In the genomic region with DNA sequence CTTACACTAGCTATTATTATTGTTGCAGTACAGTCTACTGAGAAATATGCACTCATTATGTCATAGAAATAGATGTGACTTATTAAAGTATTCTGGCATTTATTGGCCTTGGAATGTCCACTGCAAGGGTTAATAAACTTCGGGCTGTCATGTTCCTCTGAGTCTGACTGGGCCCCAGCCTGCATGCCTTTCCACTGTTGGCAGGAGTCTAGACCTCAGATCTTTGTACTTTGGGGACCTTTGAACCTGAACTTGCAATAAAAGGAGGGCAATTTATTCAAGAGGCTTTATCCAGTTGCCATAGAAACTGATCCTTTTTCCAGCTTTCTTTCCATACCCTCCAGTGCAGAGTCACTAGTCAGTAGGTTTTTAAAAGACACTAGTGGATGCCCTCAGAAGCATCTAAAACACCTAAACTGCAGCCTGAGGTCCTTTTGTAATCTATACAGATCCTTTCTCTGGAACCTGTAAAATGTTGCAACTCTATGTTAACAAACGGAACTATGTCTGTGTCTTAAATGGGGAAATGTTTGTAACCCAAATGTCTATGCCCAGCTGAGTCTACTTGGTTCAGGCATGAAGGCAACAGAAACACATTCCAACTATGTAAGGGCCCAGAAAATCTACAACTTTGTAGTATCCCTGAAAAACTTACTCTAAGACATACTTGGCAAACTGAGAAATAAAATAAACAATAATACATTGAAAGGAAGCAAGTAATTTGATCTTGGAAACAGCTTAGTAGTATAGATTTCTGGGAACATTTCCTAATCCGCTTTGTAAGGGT, we compare ENCODE assay signal across 11 cellular contexts. TPM values are rescaled to one million over a fixed set of nuclear protein-coding genes. Genes with fewer than 3 reads are reported as not detected.
DNase-seq lines count a peak whose midpoint lies in the region; ATAC-seq, FAIRE-seq and TF ChIP-seq lines count a peak whose summit lies in the region.
"Had no signal": no experiment of that assay in that cellular context is flagged by ENCODE, and none has a peak within 500 bp of the region (broad histone marks: within the 10 kb centered on the region; RNA-seq: fewer than 3 reads in every experiment).

No MANE protein-coding gene starts in this region.

- TF ChIP-seq CTCF in AG04450 (IDR thresholded peaks at IDR 0.05; ENCODE audit: low read depth, low read length) (no peak), cardiac fibroblast (IDR thresholded peaks at IDR 0.05; ENCODE audit: low read depth, low read length) (no peak), mesothelial cell of epicardium (IDR thresholded peaks at IDR 0.05; ENCODE audit: unreplicated experiment) (no peak)

- no peaks in the 10 kb centered on the region for H3K36me3 Mint-ChIP-seq in mesothelial cell of epicardium

- H3K27me3 ChIP-seq in AG04450 (ENCODE audit: control insufficient read depth, insufficient read depth, low read length): no peaks in the 10 kb centered on the region

- ATAC-seq in HG02840 (IDR thresholded peaks at IDR 0.05; ENCODE audit: low FRiP score, unreplicated experiment): no peak
- ATAC-seq: effector memory CD8-positive, alpha-beta T cell had no signal

- H3K4me3 ChIP-seq in AG04450 (ENCODE audit: low read depth, low read length) (no peak overlapping the region), cardiac fibroblast (replicated peaks in 1 of 2; ENCODE audit: low read depth in 2 of 2, low read length in 2 of 2) (no peak overlapping the region)
- H3K4me3 ChIP-seq: lung had no signal

- H3K4me1 Mint-ChIP-seq in mesothelial cell of epicardium: peaks cover 29% of the 10 kb centered on the region

- no peak overlapping the region for H3K27ac ChIP-seq in AG04450 (ENCODE audit: low read depth, low read length)

- no peaks in the 10 kb centered on the region for H3K27me3 Mint-ChIP-seq in mesothelial cell of epicardium (ENCODE audit: low read depth)

- H3K4me3 Mint-ChIP-seq in mesothelial cell of epicardium: no peak overlapping the region
- H3K4me3 Mint-ChIP-seq: effector memory CD8-positive, alpha-beta T cell had no signal

- peak; percentile 21 for DNase-seq in AG04450 (ENCODE audit: low read depth, low spot score)
- peak; percentile 8 for DNase-seq in HTR-8/SVneo (ENCODE audit: insufficient read length, low spot score)
- peak; percentile 48 to 68 for DNase-seq in cardiac fibroblast (ENCODE audit: low read depth in 2 of 2)
- DNase-seq in mesothelial cell of epicardium (ENCODE audit: low spot score in 2 of 2, unreplicated experiment in 2 of 2): no peak
- no peak for DNase-seq in COR-L47 (lab: John Stamatoyannopoulos, UW)
- no peak for DNase-seq in NCI-H2081 treated with DMSO at 0.1 percent for 48 hours (lab: John Stamatoyannopoulos, UW)
- no peak for DNase-seq in GM19240 (ENCODE audit: insufficient read length, low spot score)
- DNase-seq: effector memory CD8-positive, alpha-beta T cell had no signal

- H3K27ac Mint-ChIP-seq in mesothelial cell of epicardium: peak overlapping the region; percentile 69
- H3K27ac Mint-ChIP-seq: effector memory CD8-positive, alpha-beta T cell had no signal

- CTCF ChIA-PET in AG04450 (lab: Charles Lee): interaction anchor here (0.6 to 1.8 kb wide), 3 partner anchors 32 to 352 kb away, joined by 3 to 4 read pairs (median 3); no protein-coding TSS in a partner anchor

- peaks cover 4% of the 10 kb centered on the region for H3K9me3 Mint-ChIP-seq in mesothelial cell of epicardium
- H3K9me3 Mint-ChIP-seq: effector memory CD8-positive, alpha-beta T cell had no signal

- FAIRE-seq in HTR-8/SVneo (lab: Jason Lieb, UNC): no peak

- no peaks in the 10 kb centered on the region for H3K9me3 ChIP-seq in AG04450 (ENCODE audit: control insufficient read depth, insufficient read depth, low read length)

- POLR2A ChIA-PET in AG04450 (lab: Yijun Ruan, JAX): interaction anchor here (0.5 kb wide), 1 partner anchor 216 kb away, joined by 12 read pairs; no protein-coding TSS in a partner anchor

RNA-seq across cellular contexts. Expression of a gene that starts 41.6 kb away (rescaled TPM):
- polyA plus RNA-seq in AG04450 (2011; rRNA removed): not detected in 2 replicates
- 0.05 TPM in 1 of 2 replicates, not detected in the other for polyA minus RNA-seq in AG04450 (2011; rRNA and poly(A)+ RNA removed)
- total RNA-seq in mesothelial cell of epicardium: 1.1 to 1.3 TPM (median 1.2 TPM) in 3 replicates
- total RNA-seq: SK-MEL-5 had no signal

Comparison
In these comparisons a context has a peak if more than half of its experiments do, and no peak if none do; other contexts are left out.
1. DNase-seq: peak in AG04450 (single experiment), HTR-8/SVneo (single experiment) and cardiac fibroblast (2 of 2); none in mesothelial cell of epicardium (0 of 2), COR-L47 (single experiment), NCI-H2081 treated with DMSO at 0.1 percent for 48 hours (single experiment) and GM19240 (single experiment).